Comparison of ENCODE assay signal across 8 cellular contexts in genomic region chrX:49840679-49841078, GRCh38. TPM values are rescaled to one million over a fixed set of nuclear protein-coding genes. Genes with fewer than 3 reads are reported as not detected.
A peak's percentile ranks its signal among the peaks of the same experiment; 100 is the strongest.
DNase-seq lines count a peak whose midpoint lies in the region; ATAC-seq and TF ChIP-seq lines count a peak whose summit lies in the region.

No MANE protein-coding gene starts in this region.

- peak; percentile 51 for ATAC-seq in HG02588 (IDR thresholded peaks at IDR 0.05; ENCODE audit: unreplicated experiment)
- peak; percentile 48 to 58 for ATAC-seq in naive B cell (ENCODE audit: low read depth in 2 of 2)
- no peak for ATAC-seq in HG03095 (IDR thresholded peaks at IDR 0.05; ENCODE audit: unreplicated experiment)

- peaks cover 0 to 3% (median 0%) of the 10 kb centered on the region in 3 donors for H3K4me1 Mint-ChIP-seq in naive B cell
- no peaks in the 10 kb centered on the region for H3K4me1 Mint-ChIP-seq in type B pancreatic cell (ENCODE audit: unreplicated experiment)

- no peaks in the 10 kb centered on the region for H3K36me3 Mint-ChIP-seq in naive B cell
- H3K36me3 Mint-ChIP-seq in type B pancreatic cell, result no peaks in the 10 kb centered on the region

- H3K27ac Mint-ChIP-seq in naive B cell (peak overlapping the region in 1 of 6 donors; percentile 75), type B pancreatic cell (peak overlapping the region; percentile 58)

- DNase-seq in DMS153 treated with DMSO at 0.1 percent for 48 hours (lab: John Stamatoyannopoulos, UW; ENCODE audit: unreplicated experiment) (peak; percentile 80), NCI-H2227 treated with DMSO at 0.1 percent for 48 hours (lab: John Stamatoyannopoulos, UW) (peak; percentile 50), erythroblast (lab: John Stamatoyannopoulos, UW) (peak; percentile 67 to 72), naive B cell (no peak), type B pancreatic cell (ENCODE audit: extremely low spot score, unreplicated experiment) (no peak)
- peak; percentile 44 to 56 for DNase-seq in activated CD4-positive, alpha-beta T cell treated with anti-CD3 and anti-CD28 coated beads, Interleukin-2, amount 50 U/mL, for 48 hours

- TF ChIP-seq CTCF in type B pancreatic cell (conservative IDR thresholded peaks at IDR 0.05), result peak; percentile 68

- TF ChIP-seq POLR2A in erythroblast (IDR thresholded peaks at IDR 0.05; ENCODE audit: low read length), result no peak

- no peak overlapping the region for H3K4me3 Mint-ChIP-seq in naive B cell
- no peak overlapping the region for H3K4me3 Mint-ChIP-seq in type B pancreatic cell

- H3K9me3 Mint-ChIP-seq in naive B cell, result no peaks in the 10 kb centered on the region
- no peaks in the 10 kb centered on the region for H3K9me3 Mint-ChIP-seq in type B pancreatic cell

- H3K27me3 Mint-ChIP-seq in naive B cell (peaks cover 0 to 13% (median 4%) of the 10 kb centered on the region in 3 donors), type B pancreatic cell (no peaks in the 10 kb centered on the region)

RNA-seq across cellular contexts. Expression of gene PAGE4, which starts 11.6 kb away (rescaled TPM):
- not detected for polyA plus RNA-seq in naive B cell (ENCODE audit: low read depth in 6 of 6)
- total RNA-seq in type B pancreatic cell (ENCODE audit: low replicate concordance), result not detected in 2 replicates

RNA-seq across cellular contexts. Expression of gene USP27X, which starts 38.6 kb away (rescaled TPM):
- 1 to 10 TPM in 1 of 6 donors, under 1 TPM in 4, not detected in 1; 0.35 to 1.4 (median 0.71) TPM for polyA plus RNA-seq in naive B cell (ENCODE audit: low read depth in 6 of 6)
- total RNA-seq in type B pancreatic cell (ENCODE audit: low replicate concordance), result 6.3 and 7.8 TPM in 2 replicates

Comparison
In these comparisons a context has a peak if more than half of its experiments do, and no peak if none do; other contexts are left out.
1. DNase-seq: peak in DMS153 treated with DMSO at 0.1 percent for 48 hours (single experiment), NCI-H2227 treated with DMSO at 0.1 percent for 48 hours (single experiment), activated CD4-positive, alpha-beta T cell treated with anti-CD3 and anti-CD28 coated beads, Interleukin-2, amount 50 U/mL, for 48 hours (2 of 2) and erythroblast (2 of 2); none in naive B cell (single experiment) and type B pancreatic cell (single experiment).